8 cellular contexts compared by ENCODE assay signal in the genomic region with DNA sequence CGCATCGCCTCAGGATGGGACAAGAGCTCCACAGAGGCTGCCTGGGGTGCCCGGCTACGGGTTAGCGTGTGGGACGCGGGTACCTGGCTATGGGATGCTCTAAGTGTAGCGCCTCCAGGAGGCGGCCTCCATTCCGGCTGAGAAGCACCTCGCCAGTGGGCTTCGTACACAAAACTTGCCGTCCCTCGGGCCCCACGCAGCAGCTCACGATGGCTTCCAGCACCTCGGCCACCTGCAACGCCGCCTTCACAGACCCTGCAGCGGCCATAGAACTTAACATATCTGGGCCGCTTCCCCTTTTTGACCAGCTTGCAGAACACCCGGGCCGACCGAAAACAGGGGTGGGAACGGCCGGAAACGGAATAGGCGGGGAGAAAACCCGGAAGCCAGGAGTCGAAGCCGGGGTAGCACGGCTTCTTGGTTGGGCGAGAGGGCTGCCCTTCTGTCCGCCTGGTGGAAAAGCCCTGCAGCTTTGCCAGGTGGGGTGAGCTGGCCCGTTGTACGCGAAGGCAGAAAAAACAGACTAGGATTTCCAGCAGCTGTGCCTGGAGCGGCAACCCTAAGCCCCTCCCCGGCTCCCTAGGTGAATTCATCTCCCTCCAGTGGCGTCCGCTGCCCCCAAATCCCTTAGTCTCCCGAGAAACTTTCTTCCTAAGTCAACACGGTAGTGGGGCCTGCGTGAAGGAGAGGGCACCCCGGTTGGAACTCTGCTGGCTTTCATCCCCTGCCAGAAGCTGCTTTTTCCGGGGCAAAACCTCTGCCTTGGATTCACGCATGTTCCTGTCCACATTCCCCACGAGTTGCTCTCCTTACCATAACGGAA. TPM values are rescaled to one million over a fixed set of nuclear protein-coding genes. Genes with fewer than 3 reads are reported as not detected.
A peak's percentile ranks its signal among the peaks of the same experiment; 100 is the strongest.
DNase-seq lines count a peak whose midpoint lies in the region; ATAC-seq, FAIRE-seq and TF ChIP-seq lines count a peak whose summit lies in the region.

BBS10 (minus strand) TSS at position 337 of the 823 bp plus-strand sequence; CDS start at position 280, 57 bp downstream.

- H3K27ac ChIP-seq in pancreas (peak within 1 kb of the TSS; percentile 17 to 83 (median 69)), tibial artery (peak within 1 kb of the TSS; percentile 90)

- H3K4me1 Mint-ChIP-seq in activated naive CD8-positive, alpha-beta T cell treated with anti-CD3 and anti-CD28 coated beads for 36 hours = peaks cover 21% of the 10 kb centered on the region

- no peaks in the 10 kb centered on the region for H3K27me3 Mint-ChIP-seq in activated naive CD8-positive, alpha-beta T cell treated with anti-CD3 and anti-CD28 coated beads for 36 hours

- 1% methylated on average over 49 of the region's 49 CpGs for WGBS in pancreas, 2 donors

- H3K36me3 Mint-ChIP-seq in activated naive CD8-positive, alpha-beta T cell treated with anti-CD3 and anti-CD28 coated beads for 36 hours = peaks cover 9% of the 10 kb centered on the region

- no peaks in the 10 kb centered on the region for H3K9me3 Mint-ChIP-seq in activated naive CD8-positive, alpha-beta T cell treated with anti-CD3 and anti-CD28 coated beads for 36 hours

- FAIRE-seq in pancreas (lab: Jason Lieb, UNC) = no peak

- H3K4me1 ChIP-seq in pancreas = peaks cover 0 to 6% (median 0%) of the 10 kb centered on the region in 3 donors
- H3K4me1 ChIP-seq in tibial artery = peaks cover 0 to 24% (median 10%) of the 10 kb centered on the region in 4 donors

- DNase-seq in GM10266 (ENCODE audit: extremely low spot score) (peak; percentile 83), NB4 (ENCODE audit: low read depth) (peak; percentile 97), Right ventricle myocardium inferior (ENCODE audit: missing footprints) (peak; percentile 96), pancreas (peak; percentile 85 to 93 (median 90)), tibial artery (peak; percentile 86 to 95)
- peak; percentile 88 for DNase-seq in activated naive CD8-positive, alpha-beta T cell treated with anti-CD3 and anti-CD28 coated beads for 36 hours

- no peaks in the 10 kb centered on the region for H3K27me3 ChIP-seq in pancreas
- H3K27me3 ChIP-seq in tibial artery = no peaks in the 10 kb centered on the region

- H3K36me3 ChIP-seq in pancreas = no peaks in the 10 kb centered on the region
- H3K36me3 ChIP-seq in tibial artery = no peaks in the 10 kb centered on the region

- peak; percentile 81 for TF ChIP-seq POLR2A in NB4 (IDR thresholded peaks at IDR 0.05; ENCODE audit: extremely low read depth, insufficient read length)

- peak; percentile 55 for TF ChIP-seq CTCF in GM10266 (IDR thresholded peaks at IDR 0.05; ENCODE audit: control insufficient read depth, insufficient read depth, low read depth, missing control alignments)
- TF ChIP-seq CTCF in NB4 (IDR thresholded peaks at IDR 0.05; ENCODE audit: low read depth, low read length) = no peak
- TF ChIP-seq CTCF in pancreas (IDR thresholded peaks at IDR 0.05) = no peak
- peak; percentile 37 to 41 for TF ChIP-seq CTCF in tibial artery (IDR thresholded peaks at IDR 0.05)

- peak; percentile 99 for ATAC-seq in HG02571 (IDR thresholded peaks at IDR 0.05; ENCODE audit: unreplicated experiment)
- peak; percentile 97 for ATAC-seq in SK-N-SH treated with all-trans-retinoic acid at 6 μM for 48 hours
- peak; percentile 98 for ATAC-seq in Right ventricle myocardium inferior
- peak; percentile 99 to 100 (median 99) for ATAC-seq in pancreas

- H3K4me3 Mint-ChIP-seq in activated naive CD8-positive, alpha-beta T cell treated with anti-CD3 and anti-CD28 coated beads for 36 hours = peak within 1 kb of the TSS; percentile 89

- no peaks in the 10 kb centered on the region for H3K9me3 ChIP-seq in pancreas
- no peaks in the 10 kb centered on the region for H3K9me3 ChIP-seq in tibial artery

- intact Hi-C loops in Right ventricle myocardium inferior (cut with DNase I) (loop anchor here (2.0 to 10.0 kb wide), 2 partner anchors 263 to 833 kb away; partner anchors contain the start of genes KRR1 and NAP1L1), pancreas (cut with DNase I) (no loop called here), tibial artery (cut with DNase I; ENCODE audit: low total_unique reads) (loop anchor here (10.0 kb wide), 2 partner anchors 207 to 263 kb away; partner anchors contain the start of genes NAP1L1 and OSBPL8)

- peak within 1 kb of the TSS; percentile 85 for H3K4me3 ChIP-seq in NB4 (ENCODE audit: low read depth, low read length)
- H3K4me3 ChIP-seq in pancreas = peak within 1 kb of the TSS; percentile 62 to 77 (median 67)
- peak within 1 kb of the TSS; percentile 86 to 89 for H3K4me3 ChIP-seq in tibial artery

- H3K27ac Mint-ChIP-seq in activated naive CD8-positive, alpha-beta T cell treated with anti-CD3 and anti-CD28 coated beads for 36 hours = peak within 1 kb of the TSS; percentile 94

TF ChIP-seq in SK-N-SH treated with all-trans-retinoic acid at 6 μM for 48 hours, 23 proteins besides CTCF, POLR2A, EP300 and RAD21 (continues in another document):
- TF ChIP-seq ZNF70 (CRISPR knock-in tag; IDR thresholded peaks at IDR 0.05) (no peak), ZFP30 (CRISPR knock-in tag; IDR thresholded peaks at IDR 0.05) (no peak), ZFP3 (CRISPR knock-in tag; IDR thresholded peaks at IDR 0.05) (no peak), GLIS3 (CRISPR knock-in tag; IDR thresholded peaks at IDR 0.05) (no peak), OSR1 (CRISPR knock-in tag; IDR thresholded peaks at IDR 0.05) (no peak), POU6F1 (CRISPR knock-in tag; IDR thresholded peaks at IDR 0.05; ENCODE audit: borderline replicate concordance, low read depth) (no peak), ISL1 (CRISPR knock-in tag; IDR thresholded peaks at IDR 0.05) (no peak), PPARA (CRISPR knock-in tag; IDR thresholded peaks at IDR 0.05; ENCODE audit: borderline replicate concordance) (no peak), SNAI2 (CRISPR knock-in tag; IDR thresholded peaks at IDR 0.05) (no peak), RARB (CRISPR knock-in tag; IDR thresholded peaks at IDR 0.05) (no peak), BACH2 (CRISPR knock-in tag; IDR thresholded peaks at IDR 0.05; ENCODE audit: borderline replicate concordance) (no peak), ZC3H10 (CRISPR knock-in tag; IDR thresholded peaks at IDR 0.05) (no peak), TCF4 (CRISPR knock-in tag; IDR thresholded peaks at IDR 0.05; ENCODE audit: borderline replicate concordance) (peak; percentile 27; the same call in 1 of the 2 replicates)
- TF ChIP-seq, protein P1, sequence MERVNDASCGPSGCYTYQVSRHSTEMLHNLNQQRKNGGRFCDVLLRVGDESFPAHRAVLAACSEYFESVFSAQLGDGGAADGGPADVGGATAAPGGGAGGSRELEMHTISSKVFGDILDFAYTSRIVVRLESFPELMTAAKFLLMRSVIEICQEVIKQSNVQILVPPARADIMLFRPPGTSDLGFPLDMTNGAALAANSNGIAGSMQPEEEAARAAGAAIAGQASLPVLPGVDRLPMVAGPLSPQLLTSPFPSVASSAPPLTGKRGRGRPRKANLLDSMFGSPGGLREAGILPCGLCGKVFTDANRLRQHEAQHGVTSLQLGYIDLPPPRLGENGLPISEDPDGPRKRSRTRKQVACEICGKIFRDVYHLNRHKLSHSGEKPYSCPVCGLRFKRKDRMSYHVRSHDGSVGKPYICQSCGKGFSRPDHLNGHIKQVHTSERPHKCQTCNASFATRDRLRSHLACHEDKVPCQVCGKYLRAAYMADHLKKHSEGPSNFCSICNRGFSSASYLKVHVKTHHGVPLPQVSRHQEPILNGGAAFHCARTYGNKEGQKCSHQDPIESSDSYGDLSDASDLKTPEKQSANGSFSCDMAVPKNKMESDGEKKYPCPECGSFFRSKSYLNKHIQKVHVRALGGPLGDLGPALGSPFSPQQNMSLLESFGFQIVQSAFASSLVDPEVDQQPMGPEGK (CRISPR knock-in tag; IDR thresholded peaks at IDR 0.05; ENCODE audit: borderline replicate concordance) = no peak
- TF ChIP-seq, protein P2, sequence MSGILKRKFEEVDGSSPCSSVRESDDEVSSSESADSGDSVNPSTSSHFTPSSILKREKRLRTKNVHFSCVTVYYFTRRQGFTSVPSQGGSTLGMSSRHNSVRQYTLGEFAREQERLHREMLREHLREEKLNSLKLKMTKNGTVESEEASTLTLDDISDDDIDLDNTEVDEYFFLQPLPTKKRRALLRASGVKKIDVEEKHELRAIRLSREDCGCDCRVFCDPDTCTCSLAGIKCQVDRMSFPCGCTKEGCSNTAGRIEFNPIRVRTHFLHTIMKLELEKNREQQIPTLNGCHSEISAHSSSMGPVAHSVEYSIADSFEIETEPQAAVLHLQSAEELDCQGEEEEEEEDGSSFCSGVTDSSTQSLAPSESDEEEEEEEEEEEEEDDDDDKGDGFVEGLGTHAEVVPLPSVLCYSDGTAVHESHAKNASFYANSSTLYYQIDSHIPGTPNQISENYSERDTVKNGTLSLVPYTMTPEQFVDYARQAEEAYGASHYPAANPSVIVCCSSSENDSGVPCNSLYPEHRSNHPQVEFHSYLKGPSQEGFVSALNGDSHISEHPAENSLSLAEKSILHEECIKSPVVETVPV (CRISPR knock-in tag; IDR thresholded peaks at IDR 0.05) = 0 out of 2 replicates have a peak, but pooled peaks have one; percentile 23

RNA-seq across cellular contexts. Expression of gene BBS10, which starts in this region (rescaled TPM):
- 1 to 10 TPM; 3.2 to 3.3 TPM for total RNA-seq in activated naive CD8-positive, alpha-beta T cell treated with anti-CD3 and anti-CD28 coated beads for 36 hours
- 8.6 TPM for total RNA-seq in Right ventricle myocardium inferior
- total RNA-seq in pancreas = 1 to 10 TPM; 2.0 to 6.4 (median 3.1) TPM
- polyA plus RNA-seq in pancreas = 1 to 10 TPM; 1.9 to 4.4 TPM

Comparison
In these comparisons a context has a peak if more than half of its experiments do, and no peak if none do; other contexts are left out.
1. Peak in every context shown above with its lines: DNase-seq, ATAC-seq, H3K4me3 ChIP-seq and H3K27ac ChIP-seq.
2. CTCF ChIP-seq: peak in GM10266 (single experiment) and tibial artery (2 of 2); none in NB4 (single experiment) and pancreas (0 of 4).
3. intact Hi-C loops: an anchor here in Right ventricle myocardium inferior (2.0 to 10.0 kb wide) and tibial artery (10.0 kb wide); none called in pancreas.